1 cellular context compared by ENCODE assay signal in genomic region chr17:27601069-27601974, GRCh38.
TF ChIP-seq lines count a peak whose summit lies in the region.

No MANE protein-coding gene starts in this region.

TF ChIP-seq in IMR-90, 13 proteins besides CTCF, POLR2A, EP300 and RAD21:
- TF ChIP-seq MXI1 (IDR thresholded peaks at IDR 0.05; ENCODE audit: borderline replicate concordance, low read depth, low read length), result no peak
- 0 out of 2 replicates have a peak, but pooled peaks have one; percentile 15 for TF ChIP-seq MAZ (IDR thresholded peaks at IDR 0.05; ENCODE audit: borderline replicate concordance, low read depth, low read length)
- peak; percentile 80 for TF ChIP-seq CEBPB (IDR thresholded peaks at IDR 0.05; ENCODE audit: low read depth, low read length)
- no peak for TF ChIP-seq RCOR1 (IDR thresholded peaks at IDR 0.05; ENCODE audit: insufficient replicate concordance, low read length)
- no peak for TF ChIP-seq CHD1 (IDR thresholded peaks at IDR 0.05; ENCODE audit: low read depth, low read length)
- no peak for TF ChIP-seq NFE2L2 (IDR thresholded peaks at IDR 0.05; ENCODE audit: low read depth, low read length)
- no peak for TF ChIP-seq ELK1 (IDR thresholded peaks at IDR 0.05; ENCODE audit: borderline replicate concordance, low read depth, low read length)
- no peak for TF ChIP-seq USF2 (IDR thresholded peaks at IDR 0.05; ENCODE audit: low read depth, low read length)
- TF ChIP-seq RFX5 (IDR thresholded peaks at IDR 0.05; ENCODE audit: low read depth, low read length), result no peak
- TF ChIP-seq MAFK (IDR thresholded peaks at IDR 0.05; ENCODE audit: low read depth, low read length), result no peak
- TF ChIP-seq BHLHE40 (IDR thresholded peaks at IDR 0.05; ENCODE audit: low read depth, low read length), result no peak
- peak; percentile 87 for TF ChIP-seq SMC3 (IDR thresholded peaks at IDR 0.05; ENCODE audit: low read depth, low read length)
- no peak for TF ChIP-seq FOS (IDR thresholded peaks at IDR 0.05; ENCODE audit: low read depth, low read length)
